8 cellular contexts compared by ENCODE assay signal in the genomic region with DNA sequence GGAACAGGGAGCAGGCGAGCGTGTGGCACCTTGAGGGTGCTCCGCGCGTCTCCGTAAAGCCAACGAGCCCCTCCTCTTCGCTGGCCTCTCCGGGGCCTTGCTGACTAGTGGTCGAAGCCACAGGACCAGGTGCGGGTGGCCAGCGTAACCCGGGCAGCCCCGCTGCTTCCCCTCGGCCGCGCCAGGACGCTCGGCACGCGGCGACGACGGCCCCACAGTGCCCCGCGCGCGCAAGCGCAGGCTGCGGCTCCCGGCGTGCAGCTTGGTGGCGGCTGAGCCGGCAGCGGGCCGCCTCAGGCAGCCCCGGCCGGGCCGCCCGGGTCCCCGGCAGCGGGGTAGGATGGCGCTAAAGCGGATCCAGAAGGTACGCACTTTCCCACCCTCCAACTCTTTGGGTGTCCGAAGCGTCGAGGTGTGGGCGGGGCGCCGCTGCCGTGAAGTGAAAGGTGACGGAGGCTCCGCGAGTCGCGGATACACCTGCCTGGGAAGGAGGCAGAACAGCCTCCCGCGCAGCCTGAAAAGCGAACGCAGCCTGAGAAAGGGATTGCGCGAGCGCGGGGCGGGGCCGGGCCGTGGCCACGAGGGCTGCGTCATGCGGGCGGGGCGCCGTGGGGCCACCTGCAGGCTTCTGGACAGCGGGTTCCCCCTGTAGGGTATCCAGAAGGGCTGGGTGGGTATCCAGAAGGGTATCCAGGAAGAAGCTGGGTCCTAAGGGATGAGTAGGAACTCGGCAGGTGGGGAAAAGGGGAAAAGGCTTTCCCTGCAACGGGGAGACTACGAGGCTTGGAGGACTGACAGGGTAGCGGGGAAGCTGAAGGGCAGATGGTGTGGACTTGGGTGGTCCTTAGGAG. TPM values are rescaled to one million over a fixed set of nuclear protein-coding genes. Genes with fewer than 3 reads are reported as not detected.
A peak's percentile ranks its signal among the peaks of the same experiment; 100 is the strongest.
DNase-seq lines count a peak whose midpoint lies in the region; ATAC-seq and TF ChIP-seq lines count a peak whose summit lies in the region.

A gene (plus strand): TSS at position 244 of the 851 bp plus-strand sequence. CDS start 97 bp downstream, at position 341.

- H3K79me2 ChIP-seq in OCI-LY7 (ENCODE audit: insufficient read depth, low read depth, low read length) = no peaks in the 10 kb centered on the region

- ATAC-seq in GM21423 (IDR thresholded peaks at IDR 0.05; ENCODE audit: unreplicated experiment) (peak; percentile 89), mucosa of descending colon (peak; percentile 98)

- POLR2A ChIA-PET in OCI-LY7 (lab: Charles Lee) = interaction anchor here (1.1 kb wide), 1 partner anchor 21 kb away, joined by 3 read pairs; no protein-coding TSS in a partner anchor

- H3K27ac ChIP-seq in HUES48 (ENCODE audit: low read depth, low read length) (no peak within 1 kb of the TSS), OCI-LY7 (ENCODE audit: low read depth, low read length, poor library complexity, severe bottlenecking) (peak within 1 kb of the TSS; percentile 35)

- intact Hi-C loops in OCI-LY7 (cut with micrococcal nuclease; ENCODE audit: unreplicated experiment) (no loop called here), mucosa of descending colon (cut with DNase I, micrococcal nuclease) (no loop called here)

- TF ChIP-seq CTCF in OCI-LY7 (conservative IDR thresholded peaks at IDR 0.05; ENCODE audit: low read length) = no peak
- no peak for TF ChIP-seq CTCF in mucosa of descending colon (IDR thresholded peaks at IDR 0.05)

- H3K9me3 ChIP-seq in HUES48 (ENCODE audit: control insufficient read depth, insufficient read depth, low read length) = no peaks in the 10 kb centered on the region
- no peaks in the 10 kb centered on the region for H3K9me3 ChIP-seq in OCI-LY7 (ENCODE audit: low read length)
- H3K9me3 ChIP-seq in mucosa of descending colon = no peaks in the 10 kb centered on the region

- BruUV-seq in OCI-LY7 (replicated peaks; lab: Mats Ljungman, UMichigan) = no TSS peak

- no peaks in the 10 kb centered on the region for H3K36me3 ChIP-seq in HUES48 (ENCODE audit: control insufficient read depth, insufficient read depth, low read length)
- no peaks in the 10 kb centered on the region for H3K36me3 ChIP-seq in OCI-LY7 (ENCODE audit: insufficient read depth, low read length)
- no peaks in the 10 kb centered on the region for H3K36me3 ChIP-seq in mucosa of descending colon (ENCODE audit: low read depth)

- peak; percentile 61 for DNase-seq in DMS114 treated with DMSO at 0.1 percent for 48 hours (lab: John Stamatoyannopoulos, UW; ENCODE audit: unreplicated experiment)
- DNase-seq in OCI-LY7 (ENCODE audit: low spot score) = peak; percentile 72
- DNase-seq in activated T-cell treated with anti-CD3 and anti-CD28 coated beads for 1 hour (ENCODE audit: low read depth) = peak; percentile 83
- peak; percentile 58 for DNase-seq in epidermal melanocyte (ENCODE audit: insufficient read length, low spot score)
- peak; percentile 94 to 95 (median 94) for DNase-seq in mucosa of descending colon
- DNase-seq in stimulated activated CD8-positive, alpha-beta memory T cell treated with anti-CD3 and anti-CD28 coated beads, Interleukin-4, amount 100 ng/mL, for 24 hours (ENCODE audit: low read depth) = peak; percentile 84

- H3K4me1 ChIP-seq in HUES48 (ENCODE audit: control insufficient read depth, insufficient read depth, low read length) (no peaks in the 10 kb centered on the region), OCI-LY7 (ENCODE audit: insufficient read depth, low read length, poor library complexity, severe bottlenecking) (no peaks in the 10 kb centered on the region), mucosa of descending colon (ENCODE audit: low read depth) (peaks cover 14% of the 10 kb centered on the region)

- peak within 1 kb of the TSS; percentile 53 for H2AFZ ChIP-seq in OCI-LY7 (ENCODE audit: low read length)

- no peaks in the 10 kb centered on the region for H3K9me2 ChIP-seq in OCI-LY7 (ENCODE audit: insufficient read depth, low read length)

- CTCF ChIA-PET in OCI-LY7 (lab: Charles Lee; ENCODE audit: unreplicated experiment) = no interaction called here

- H3K4me3 ChIP-seq in HUES48 (ENCODE audit: low read depth, low read length) = peak within 1 kb of the TSS; percentile 66
- H3K4me3 ChIP-seq in OCI-LY7 (ENCODE audit: low read depth, low read length, poor library complexity, severe bottlenecking) = peak within 1 kb of the TSS; percentile 68
- peak within 1 kb of the TSS; percentile 31 for H3K4me3 ChIP-seq in mucosa of descending colon

- H3K27me3 ChIP-seq in HUES48 (ENCODE audit: control insufficient read depth, insufficient read depth, low read length) = peaks cover 23% of the 10 kb centered on the region

- H3K4me2 ChIP-seq in OCI-LY7 (ENCODE audit: low read length) = peak within 1 kb of the TSS; percentile 91

- H4K20me1 ChIP-seq in OCI-LY7 (ENCODE audit: insufficient read depth, low read length) = no peaks in the 10 kb centered on the region

- no peak within 1 kb of the TSS; the same call in 1 of the 2 replicates for H3K9ac ChIP-seq in HUES48 (ENCODE audit: low read depth, low read length)

RNA-seq across cellular contexts. Expression of the gene that starts here (rescaled TPM):
- total RNA-seq in OCI-LY7 (2014; rRNA removed; shearing (Covaris generic)) = 2.8 and 13.9 TPM in 2 replicates
- total RNA-seq in OCI-LY7 (2022) (3.8 and 5.5 TPM in 2 replicates), mucosa of descending colon (10 to 100 TPM; 11.5 to 20.7 (median 11.8) TPM)
